Comparison of ENCODE assay signal across 9 cellular contexts in genomic region chrX:44874481-44875184, GRCh38. TPM values are rescaled to one million over a fixed set of nuclear protein-coding genes. Genes with fewer than 3 reads are reported as not detected.
DNase-seq lines count a peak whose midpoint lies in the region; ATAC-seq, FAIRE-seq and TF ChIP-seq lines count a peak whose summit lies in the region.
"Had no signal": no experiment of that assay in that cellular context is flagged by ENCODE, and none has a peak within 500 bp of the region (broad histone marks: within the 10 kb centered on the region; RNA-seq: fewer than 3 reads in every experiment).

No MANE protein-coding gene starts in this region.

- CTCF ChIA-PET in AG04449 (lab: Yijun Ruan, JAX) = no interaction called here
- CTCF ChIA-PET in OCI-LY7 (lab: Charles Lee; ENCODE audit: unreplicated experiment) = interaction anchor here (0.6 kb wide), 1 partner anchor 39 kb away, joined by 3 read pairs; no protein-coding TSS in a partner anchor

- H4K20me1 ChIP-seq in OCI-LY7 (ENCODE audit: insufficient read depth, low read length) = peaks cover 7% of the 10 kb centered on the region; the same call in 1 of the 2 replicates

- H2AFZ ChIP-seq in OCI-LY7 (ENCODE audit: low read length) = no peak overlapping the region

- peaks cover 5% of the 10 kb centered on the region for H3K36me3 Mint-ChIP-seq in progenitor cell of endocrine pancreas (ENCODE audit: insufficient read depth)

- H3K9me3 Mint-ChIP-seq in progenitor cell of endocrine pancreas (ENCODE audit: low read depth) = peaks cover 3% of the 10 kb centered on the region

- no peak for DNase-seq in AG04449 (ENCODE audit: low read depth, low spot score)
- DNase-seq in GM18507 (ENCODE audit: extremely low spot score, insufficient read length, low read depth) = no peak
- DNase-seq in OCI-LY7 (ENCODE audit: low spot score) = peak; percentile 37
- DNase-seq in activated naive CD4-positive, alpha-beta T cell treated with anti-CD3 and anti-CD28 coated beads, Interleukin-2, amount 50 U/mL, for 16 hours = peak; percentile 46
- DNase-seq in head of caudate nucleus = peak in 26 of 42 donors; percentile 7 to 62 (median 21)
- DNase-seq in progenitor cell of endocrine pancreas (ENCODE audit: low spot score, unreplicated experiment) = no peak

- no peaks in the 10 kb centered on the region for H3K9me2 ChIP-seq in OCI-LY7 (ENCODE audit: insufficient read depth, low read length)

- H3K79me2 ChIP-seq in OCI-LY7 (ENCODE audit: insufficient read depth, low read depth, low read length) = peaks cover 69% of the 10 kb centered on the region

- intact Hi-C loops in OCI-LY7 (cut with micrococcal nuclease; ENCODE audit: unreplicated experiment) (loop anchor here (5.0 kb wide), 1 partner anchor 198 kb away; no protein-coding TSS in a partner anchor), head of caudate nucleus (cut with DNase I) (loop anchor here (5.0 kb wide), 1 partner anchor 193 kb away; no protein-coding TSS in a partner anchor)

- no peaks in the 10 kb centered on the region for H3K27me3 Mint-ChIP-seq in progenitor cell of endocrine pancreas

- H3K4me3 ChIP-seq in AG04449 (ENCODE audit: low read depth, low read length) = peak overlapping the region; percentile 68
- H3K4me3 ChIP-seq in OCI-LY7 (ENCODE audit: low read depth, low read length, poor library complexity, severe bottlenecking) = peak overlapping the region; percentile 73

- peak overlapping the region; percentile 99 for H3K27ac Mint-ChIP-seq in progenitor cell of endocrine pancreas

- H3K4me2 ChIP-seq in OCI-LY7 (ENCODE audit: low read length) = peak overlapping the region; percentile 87

- POLR2A ChIA-PET in AG04449 (lab: Yijun Ruan, JAX) = no interaction called here
- POLR2A ChIA-PET in OCI-LY7 (lab: Charles Lee) = interaction anchor here (0.5 to 1.1 kb wide), 7 partner anchors 11 to 314 kb away, joined by 3 to 5 read pairs (median 3); no protein-coding TSS in a partner anchor

- H3K4me1 Mint-ChIP-seq in progenitor cell of endocrine pancreas (ENCODE audit: low read depth) = peaks cover 7% of the 10 kb centered on the region

- no peaks in the 10 kb centered on the region for H3K9me3 ChIP-seq in OCI-LY7 (ENCODE audit: low read length)

- peak; percentile 86 for FAIRE-seq in GM18507 (lab: Jason Lieb, UNC)

- H3K27ac ChIP-seq in OCI-LY7 (ENCODE audit: low read depth, low read length, poor library complexity, severe bottlenecking) = peak overlapping the region; percentile 87

- TF ChIP-seq CTCF in AG04449 (IDR thresholded peaks at IDR 0.05; ENCODE audit: insufficient read depth, low read length, missing control alignments) (no peak), OCI-LY7 (conservative IDR thresholded peaks at IDR 0.05; ENCODE audit: low read length) (no peak), progenitor cell of endocrine pancreas (IDR thresholded peaks at IDR 0.05; ENCODE audit: unreplicated experiment) (no peak)

- H3K36me3 ChIP-seq in OCI-LY7 (ENCODE audit: insufficient read depth, low read length) = peaks cover 22% of the 10 kb centered on the region

- BruUV-seq in OCI-LY7 (replicated peaks; lab: Mats Ljungman, UMichigan) = TSS peak; percentile 56

- H3K4me1 ChIP-seq in OCI-LY7 (ENCODE audit: insufficient read depth, low read length, poor library complexity, severe bottlenecking) = peaks cover 5% of the 10 kb centered on the region

- no peak for ATAC-seq in HG03432 (IDR thresholded peaks at IDR 0.05; ENCODE audit: unreplicated experiment)
- ATAC-seq in esophagus mucosa = no peak

- peak overlapping the region; percentile 96 for H3K4me3 Mint-ChIP-seq in progenitor cell of endocrine pancreas (ENCODE audit: low read depth)

RNA-seq across cellular contexts. Expression of gene KDM6A, which starts 1.6 kb away (rescaled TPM):
- 18.8 and 20.5 TPM in 2 replicates for total RNA-seq in OCI-LY7 (2014; rRNA removed; shearing (Covaris generic))
- 23.4 and 29.5 TPM in 2 replicates for total RNA-seq in OCI-LY7 (2022)
- 102 and 112 TPM in 2 replicates for total RNA-seq in progenitor cell of endocrine pancreas
- total RNA-seq in esophagus mucosa = 28.0 TPM

RNA-seq across cellular contexts. Expression of gene DUSP21, which starts 30.8 kb away (rescaled TPM):
- total RNA-seq in OCI-LY7 (2014; rRNA removed; shearing (Covaris generic)) = not detected in 2 replicates
- total RNA-seq in OCI-LY7 (2022) (not detected in 2 replicates), progenitor cell of endocrine pancreas (not detected in 2 replicates), esophagus mucosa (not detected)
- total RNA-seq: subcutaneous adipose tissue had no signal

Comparison
In these comparisons a context has a peak if more than half of its experiments do, and no peak if none do; other contexts are left out.
1. DNase-seq: peak in OCI-LY7 (single experiment), activated naive CD4-positive, alpha-beta T cell treated with anti-CD3 and anti-CD28 coated beads, Interleukin-2, amount 50 U/mL, for 16 hours (single experiment) and head of caudate nucleus (26 of 42); none in AG04449 (single experiment), GM18507 (single experiment) and progenitor cell of endocrine pancreas (single experiment).